In the genomic region with DNA sequence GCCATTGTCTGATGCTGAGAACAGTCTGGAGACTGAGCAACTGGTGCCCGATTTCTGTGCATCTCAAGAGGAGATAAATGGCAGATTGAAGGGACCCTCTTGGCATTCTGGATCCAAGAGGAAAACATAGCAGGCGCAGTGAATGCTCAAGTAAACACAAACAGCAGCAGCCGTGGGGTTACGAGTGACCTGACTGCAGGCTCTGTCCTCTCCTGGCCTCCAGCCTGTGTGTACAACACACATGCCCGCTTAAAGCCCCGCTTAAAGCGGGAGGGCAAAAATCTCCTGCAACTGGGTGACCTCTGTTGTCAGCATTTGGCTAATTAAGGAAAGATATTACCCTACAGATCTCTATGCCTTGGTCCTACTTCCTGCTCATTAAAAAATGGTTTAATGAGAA, we compare ENCODE assay signal across 25 cellular contexts.
DNase-seq lines count a peak whose midpoint lies in the region; ATAC-seq, FAIRE-seq and TF ChIP-seq lines count a peak whose summit lies in the region.
"Had no signal": no experiment of that assay in that cellular context is flagged by ENCODE, and none has a peak within 500 bp of the region (broad histone marks: within the 10 kb centered on the region; RNA-seq: fewer than 3 reads in every experiment).

No MANE protein-coding gene starts in this region.

- H3K4me3 Mint-ChIP-seq in nephron progenitor cell, result peak overlapping the region; percentile 44
- H3K4me3 Mint-ChIP-seq: CD8-positive, alpha-beta T cell; memory B cell; natural killer cell had no signal

- FAIRE-seq in A549 (lab: Jason Lieb, UNC), result no peak
- FAIRE-seq: urothelium cell line had no signal

- intact Hi-C loops in dorsolateral prefrontal cortex (cut with DNase I), result loop anchor here (2.0 to 5.0 kb wide), 3 partner anchors 121 to 176 kb away; a partner anchor contains a TSS
- intact Hi-C loops in mucosa of descending colon (cut with DNase I, micrococcal nuclease), result no loop called here

- no peak for TF ChIP-seq EP300 in A549 (IDR thresholded peaks at IDR 0.05)

- H3K9me3 ChIP-seq in A549 (no peaks in the 10 kb centered on the region), mucosa of descending colon (no peaks in the 10 kb centered on the region)
- H3K9me3 ChIP-seq: adrenal gland, esophagus squamous epithelium, heart right ventricle, prostate gland, spleen had no signal

- TF ChIP-seq CTCF in A549 (IDR thresholded peaks at IDR 0.05), result no peak
- no peak for TF ChIP-seq CTCF in dorsolateral prefrontal cortex (IDR thresholded peaks at IDR 0.05 in 54 of 56, conservative IDR thresholded peaks at IDR 0.05 in 2 of 56; ENCODE audit: low read depth in 1 of 56, partially characterized antibody in 56 of 56)
- no peak for TF ChIP-seq CTCF in nephron progenitor cell (IDR thresholded peaks at IDR 0.05)
- no peak for TF ChIP-seq CTCF in mucosa of descending colon (IDR thresholded peaks at IDR 0.05)

- ATAC-seq in A549 (peak in 1 of 2 experiments; percentile 26; a peak in 2 of 6 replicates), mucosa of descending colon (no peak)
- ATAC-seq: CD8-positive, alpha-beta T cell; natural killer cell; Right ventricle myocardium inferior had no signal

- peak overlapping the region; percentile 66 for H3K27ac Mint-ChIP-seq in nephron progenitor cell
- H3K27ac Mint-ChIP-seq: CD8-positive, alpha-beta T cell; memory B cell; natural killer cell had no signal

- peaks cover 73% of the 10 kb centered on the region for H3K4me1 Mint-ChIP-seq in nephron progenitor cell
- H3K4me1 Mint-ChIP-seq: natural killer cell had no signal

- peak overlapping the region; percentile 50 for H3K4me2 ChIP-seq in A549

- CTCF ChIA-PET in A549 (lab: Yijun Ruan, JAX), result interaction anchor here (1.4 to 6.6 kb wide), 5 partner anchors 11 to 188 kb away, joined by 6 to 57 read pairs (median 12); no protein-coding TSS in a partner anchor

- TF ChIP-seq RAD21 in A549 (conservative IDR thresholded peaks at IDR 0.05 in 1 of 2, IDR thresholded peaks at IDR 0.05 in 1 of 2), result no peak

- WGBS in A549 (ENCODE audit: missing lambda C conversion rate), result 94% methylated on average over 7 of the region's 7 CpGs

- H3K9me3 Mint-ChIP-seq in nephron progenitor cell, result no peaks in the 10 kb centered on the region
- H3K9me3 Mint-ChIP-seq: CD8-positive, alpha-beta T cell; memory B cell; natural killer cell had no signal

- no peaks in the 10 kb centered on the region for H3K27me3 ChIP-seq in dorsolateral prefrontal cortex
- H3K27me3 ChIP-seq: esophagus squamous epithelium, spleen had no signal

- H3K36me3 Mint-ChIP-seq in nephron progenitor cell (ENCODE audit: low read depth), result peaks cover 11% of the 10 kb centered on the region
- H3K36me3 Mint-ChIP-seq: CD8-positive, alpha-beta T cell; memory B cell; natural killer cell had no signal

- H3K4me3 ChIP-seq in A549, result no peak overlapping the region
- H3K4me3 ChIP-seq in dorsolateral prefrontal cortex, result peak overlapping the region in 33 of 59 donors; percentile 3 to 53 (median 25)
- H3K4me3 ChIP-seq in mucosa of descending colon, result no peak overlapping the region
- H3K4me3 ChIP-seq: adrenal gland, esophagus squamous epithelium, heart right ventricle, prostate gland, spleen had no signal

- no peak for TF ChIP-seq POLR2A in A549 (IDR thresholded peaks at IDR 0.05; ENCODE audit: low read length)

- no peak for DNase-seq in A549 (ENCODE audit: low read depth in 1 of 2, low spot score in 1 of 2)
- DNase-seq in NCI-H69 (lab: John Stamatoyannopoulos, UW), result peak; percentile 94
- peak in 7 of 10 donors; percentile 3 to 49 (median 42) for DNase-seq in dorsolateral prefrontal cortex
- no peak for DNase-seq in nephron progenitor cell
- no peak for DNase-seq in mucosa of descending colon
- DNase-seq in NCI-H774 (lab: John Stamatoyannopoulos, UW), result no peak
- no peak for DNase-seq in activated T-cell treated with anti-CD3 and anti-CD28 coated beads, Interleukin-2, amount 50 U/mL, for 48 hours
- no peak for DNase-seq in germinal center (ENCODE audit: low spot score)
- DNase-seq: activated CD4-positive, alpha-beta T cell treated with anti-CD3 and anti-CD28 coated beads, Interleukin-2, amount 50 U/mL, for 4 hours; activated gamma-delta T cell treated with Interleukin-2 at 50 U/mL for 16 hours; CD8-positive, alpha-beta T cell; DMS79 treated with DMSO at 0.1 percent for 48 hours; effector CD8-positive, alpha-beta T cell; esophagus squamous epithelium; heart right ventricle; KG1; MV-4-11; natural killer cell; spleen; stimulated activated CD4-positive, alpha-beta T cell treated with anti-CD3 and anti-CD28 coated beads, Interleukin-4, amount 100 ng/mL, for 4 hours had no signal

- H3K36me3 ChIP-seq in mucosa of descending colon (ENCODE audit: low read depth), result no peaks in the 10 kb centered on the region
- H3K36me3 ChIP-seq: adrenal gland, esophagus squamous epithelium, heart right ventricle, prostate gland, spleen had no signal

- H3K4me1 ChIP-seq in A549, result peaks cover 32% of the 10 kb centered on the region
- H3K4me1 ChIP-seq in mucosa of descending colon (ENCODE audit: low read depth), result no peaks in the 10 kb centered on the region
- H3K4me1 ChIP-seq: adrenal gland, heart right ventricle, prostate gland had no signal

- peaks cover 2% of the 10 kb centered on the region for H3K27me3 Mint-ChIP-seq in nephron progenitor cell (ENCODE audit: low read depth, poor library complexity)

- POLR2A ChIA-PET in A549 (lab: Yijun Ruan, JAX), result interaction anchor here (1.8 kb wide), 1 partner anchor 12 kb away, joined by 5 read pairs; no protein-coding TSS in a partner anchor

- H3K27ac ChIP-seq in A549 (peak overlapping the region; percentile 59 to 73), dorsolateral prefrontal cortex (peak overlapping the region; percentile 23 to 97 (median 88))
- H3K27ac ChIP-seq: adrenal gland, heart right ventricle, prostate gland, spleen had no signal

TF ChIP-seq in A549, 52 proteins besides CTCF, POLR2A, EP300 and RAD21:
- no peak for TF ChIP-seq RNF2 (IDR thresholded peaks at IDR 0.05; ENCODE audit: borderline replicate concordance, low read depth)
- TF ChIP-seq KDM1A (IDR thresholded peaks at IDR 0.05; ENCODE audit: low read depth), result no peak
- TF ChIP-seq CHD2 (IDR thresholded peaks at IDR 0.05; ENCODE audit: low read length, partially characterized antibody), result no peak
- TF ChIP-seq NPAS2 (CRISPR knock-in tag; IDR thresholded peaks at IDR 0.05; ENCODE audit: borderline replicate concordance), result no peak
- no peak for TF ChIP-seq PHF8 (IDR thresholded peaks at IDR 0.05; ENCODE audit: borderline replicate concordance, low read depth)
- TF ChIP-seq CBX8 (IDR thresholded peaks at IDR 0.05), result no peak
- TF ChIP-seq, protein P1, sequence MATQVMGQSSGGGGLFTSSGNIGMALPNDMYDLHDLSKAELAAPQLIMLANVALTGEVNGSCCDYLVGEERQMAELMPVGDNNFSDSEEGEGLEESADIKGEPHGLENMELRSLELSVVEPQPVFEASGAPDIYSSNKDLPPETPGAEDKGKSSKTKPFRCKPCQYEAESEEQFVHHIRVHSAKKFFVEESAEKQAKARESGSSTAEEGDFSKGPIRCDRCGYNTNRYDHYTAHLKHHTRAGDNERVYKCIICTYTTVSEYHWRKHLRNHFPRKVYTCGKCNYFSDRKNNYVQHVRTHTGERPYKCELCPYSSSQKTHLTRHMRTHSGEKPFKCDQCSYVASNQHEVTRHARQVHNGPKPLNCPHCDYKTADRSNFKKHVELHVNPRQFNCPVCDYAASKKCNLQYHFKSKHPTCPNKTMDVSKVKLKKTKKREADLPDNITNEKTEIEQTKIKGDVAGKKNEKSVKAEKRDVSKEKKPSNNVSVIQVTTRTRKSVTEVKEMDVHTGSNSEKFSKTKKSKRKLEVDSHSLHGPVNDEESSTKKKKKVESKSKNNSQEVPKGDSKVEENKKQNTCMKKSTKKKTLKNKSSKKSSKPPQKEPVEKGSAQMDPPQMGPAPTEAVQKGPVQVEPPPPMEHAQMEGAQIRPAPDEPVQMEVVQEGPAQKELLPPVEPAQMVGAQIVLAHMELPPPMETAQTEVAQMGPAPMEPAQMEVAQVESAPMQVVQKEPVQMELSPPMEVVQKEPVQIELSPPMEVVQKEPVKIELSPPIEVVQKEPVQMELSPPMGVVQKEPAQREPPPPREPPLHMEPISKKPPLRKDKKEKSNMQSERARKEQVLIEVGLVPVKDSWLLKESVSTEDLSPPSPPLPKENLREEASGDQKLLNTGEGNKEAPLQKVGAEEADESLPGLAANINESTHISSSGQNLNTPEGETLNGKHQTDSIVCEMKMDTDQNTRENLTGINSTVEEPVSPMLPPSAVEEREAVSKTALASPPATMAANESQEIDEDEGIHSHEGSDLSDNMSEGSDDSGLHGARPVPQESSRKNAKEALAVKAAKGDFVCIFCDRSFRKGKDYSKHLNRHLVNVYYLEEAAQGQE (IDR thresholded peaks at IDR 0.05), result no peak
- TF ChIP-seq, protein P2, sequence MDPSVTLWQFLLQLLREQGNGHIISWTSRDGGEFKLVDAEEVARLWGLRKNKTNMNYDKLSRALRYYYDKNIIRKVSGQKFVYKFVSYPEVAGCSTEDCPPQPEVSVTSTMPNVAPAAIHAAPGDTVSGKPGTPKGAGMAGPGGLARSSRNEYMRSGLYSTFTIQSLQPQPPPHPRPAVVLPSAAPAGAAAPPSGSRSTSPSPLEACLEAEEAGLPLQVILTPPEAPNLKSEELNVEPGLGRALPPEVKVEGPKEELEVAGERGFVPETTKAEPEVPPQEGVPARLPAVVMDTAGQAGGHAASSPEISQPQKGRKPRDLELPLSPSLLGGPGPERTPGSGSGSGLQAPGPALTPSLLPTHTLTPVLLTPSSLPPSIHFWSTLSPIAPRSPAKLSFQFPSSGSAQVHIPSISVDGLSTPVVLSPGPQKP (IDR thresholded peaks at IDR 0.05; ENCODE audit: low read depth, low read length), result no peak
- TF ChIP-seq RCOR1 (IDR thresholded peaks at IDR 0.05; ENCODE audit: low read depth, low read length), result no peak
- TF ChIP-seq FOSB (CRISPR knock-in tag; IDR thresholded peaks at IDR 0.05), result no peak
- TF ChIP-seq HOXB5 (CRISPR knock-in tag; IDR thresholded peaks at IDR 0.05), result no peak
- TF ChIP-seq GATA3 (IDR thresholded peaks at IDR 0.05; ENCODE audit: borderline replicate concordance), result no peak
- no peak for TF ChIP-seq CBX2 (IDR thresholded peaks at IDR 0.05; ENCODE audit: borderline replicate concordance, low read depth)
- no peak for TF ChIP-seq KDM5A (IDR thresholded peaks at IDR 0.05)
- TF ChIP-seq HDAC2 (IDR thresholded peaks at IDR 0.05), result no peak

Comparison
In these comparisons a context has a peak if more than half of its experiments do, and no peak if none do; other contexts are left out.
1. DNase-seq: peak in NCI-H69 (single experiment) and dorsolateral prefrontal cortex (7 of 10); none in A549 (0 of 2), nephron progenitor cell (single experiment), mucosa of descending colon (0 of 3), NCI-H774 (single experiment), activated T-cell treated with anti-CD3 and anti-CD28 coated beads, Interleukin-2, amount 50 U/mL, for 48 hours (0 of 2) and germinal center (single experiment).
2. H3K4me3 ChIP-seq: peak in dorsolateral prefrontal cortex (33 of 59); none in A549 (single experiment) and mucosa of descending colon (single experiment).
3. intact Hi-C loops: an anchor here in dorsolateral prefrontal cortex (2.0 to 5.0 kb wide); none called in mucosa of descending colon.